26 cellular contexts compared by ENCODE assay signal in the genomic region with DNA sequence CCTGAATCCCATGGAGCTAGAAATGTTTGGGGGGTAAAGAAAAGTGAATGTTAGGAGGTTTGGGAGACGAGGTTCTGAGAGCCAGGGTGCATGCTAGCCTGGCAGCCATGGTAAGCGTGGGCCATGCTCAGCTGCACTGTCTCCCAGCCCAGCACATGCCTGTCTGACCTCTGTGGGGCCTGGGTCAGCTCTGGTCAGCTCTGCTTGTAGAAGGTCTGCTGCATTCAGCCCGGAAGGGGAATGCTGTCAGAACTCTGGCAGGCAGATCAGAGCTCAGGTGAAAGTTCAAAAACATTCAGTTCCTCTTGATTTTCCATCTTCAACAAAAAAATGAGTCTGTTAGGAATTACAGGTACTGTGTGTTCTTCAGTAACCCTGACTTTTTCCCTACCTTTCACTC. TPM values are rescaled to one million over a fixed set of nuclear protein-coding genes. Genes with fewer than 3 reads are reported as not detected.
"Had no signal": no experiment of that assay in that cellular context is flagged by ENCODE, and none has a peak within 500 bp of the region (broad histone marks: within the 10 kb centered on the region; RNA-seq: fewer than 3 reads in every experiment).

No MANE protein-coding gene starts in this region.

- H3K36me3 ChIP-seq: neural progenitor cell, ovary had no signal

- H3K4me1 Mint-ChIP-seq: stimulated activated memory B cell treated with anti-CD40 and anti-IgM and Interleukin-4, amounts not matched to agents 10 μg/mL and 1 μg/mL and 100 μg/mL, for 72 hours had no signal

- H3K9ac ChIP-seq: neural progenitor cell had no signal

- H3K27ac ChIP-seq: esophagus muscularis mucosa, gastroesophageal sphincter, left ventricle myocardium inferior, neural progenitor cell, ovary, testis, tibial nerve had no signal

- H3K4me1 ChIP-seq: neural progenitor cell had no signal

- H3K4me3 ChIP-seq: esophagus muscularis mucosa, gastroesophageal sphincter, left ventricle myocardium inferior, lung, neural progenitor cell, ovary, testis, tibial nerve had no signal

- H3K9me3 Mint-ChIP-seq: immature natural killer cell; natural killer cell treated with Interleukin-12 subunit alpha and Interleukin-12 subunit beta and Interleukin-15 and Interleukin-18, amount 100 ng/mL, for 72 hours; neural progenitor cell; stimulated activated memory B cell treated with anti-CD40 and anti-IgM and Interleukin-4, amounts not matched to agents 10 μg/mL and 1 μg/mL and 100 μg/mL, for 72 hours; stimulated activated naive CD8-positive, alpha-beta T cell treated with anti-CD3 and anti-CD28 coated beads, Interleukin-15, Interleukin-2, amounts not matched to agents 100 ng/mL and 50 ng/mL, for 24 hours had no signal

- H2AFZ ChIP-seq: neural progenitor cell had no signal

- H3K4me2 ChIP-seq: neural progenitor cell had no signal

- ATAC-seq: gastroesophageal sphincter; right cardiac atrium; stimulated activated memory B cell treated with anti-CD40 and anti-IgM and Interleukin-4, amounts not matched to agents 10 μg/mL and 1 μg/mL and 100 μg/mL, for 72 hours had no signal

- H3K27me3 Mint-ChIP-seq: natural killer cell treated with Interleukin-12 subunit alpha and Interleukin-12 subunit beta and Interleukin-15 and Interleukin-18, amount 100 ng/mL, for 72 hours; progenitor cell of endocrine pancreas; stimulated activated memory B cell treated with anti-CD40 and anti-IgM and Interleukin-4, amounts not matched to agents 10 μg/mL and 1 μg/mL and 100 μg/mL, for 72 hours; stimulated activated naive CD8-positive, alpha-beta T cell treated with anti-CD3 and anti-CD28 coated beads, Interleukin-15, Interleukin-2, amounts not matched to agents 100 ng/mL and 50 ng/mL, for 24 hours had no signal

- DNase-seq: effector memory CD4-positive, alpha-beta T cell; glutamatergic neuron; immature natural killer cell; left ventricle myocardium inferior; mesenchymal stem cell; midbrain; nucleus accumbens; ovary; right cardiac atrium; stimulated activated CD4-positive, alpha-beta T cell treated with anti-CD3 and anti-CD28 coated beads, Interleukin-15, amount 100 ng/mL, for 24 hours; stimulated activated CD4-positive, alpha-beta T cell treated with anti-CD3 and anti-CD28 coated beads, Interleukin-1b, Interleukin-23, amount 100 ng/mL, for 48 hours; stimulated activated CD4-positive, alpha-beta T cell treated with anti-CD3 and anti-CD28 coated beads, Interleukin-4, amount 100 ng/mL, for 24 hours; testis had no signal

- FAIRE-seq: endometrium, keratinocyte had no signal

- H3K27ac Mint-ChIP-seq: neural progenitor cell; progenitor cell of endocrine pancreas; stimulated activated memory B cell treated with anti-CD40 and anti-IgM and Interleukin-4, amounts not matched to agents 10 μg/mL and 1 μg/mL and 100 μg/mL, for 72 hours; stimulated activated naive CD8-positive, alpha-beta T cell treated with anti-CD3 and anti-CD28 coated beads, Interleukin-15, Interleukin-2, amounts not matched to agents 100 ng/mL and 50 ng/mL, for 24 hours had no signal

- H3K4me3 Mint-ChIP-seq: immature natural killer cell; natural killer cell treated with Interleukin-12 subunit alpha and Interleukin-12 subunit beta and Interleukin-15 and Interleukin-18, amount 100 ng/mL, for 72 hours; neural progenitor cell; stimulated activated memory B cell treated with anti-CD40 and anti-IgM and Interleukin-4, amounts not matched to agents 10 μg/mL and 1 μg/mL and 100 μg/mL, for 72 hours; stimulated activated naive CD8-positive, alpha-beta T cell treated with anti-CD3 and anti-CD28 coated beads, Interleukin-15, Interleukin-2, amounts not matched to agents 100 ng/mL and 50 ng/mL, for 24 hours had no signal

- H3K27me3 ChIP-seq: esophagus muscularis mucosa, gastroesophageal sphincter, neural progenitor cell, ovary, testis, tibial nerve had no signal

- H3K9me3 ChIP-seq: esophagus muscularis mucosa, gastroesophageal sphincter, left ventricle myocardium inferior, ovary, testis, tibial nerve had no signal

RNA-seq across cellular contexts. Expression of a gene that starts 5.8 kb away (rescaled TPM):
- total RNA-seq: esophagus muscularis mucosa, fibroblast of villous mesenchyme, left ventricle myocardium inferior, testis had no signal
- polyA plus RNA-seq: immature natural killer cell had no signal

RNA-seq across cellular contexts. Expression of a gene that starts 33.8 kb away (rescaled TPM):
- total RNA-seq: esophagus muscularis mucosa; fibroblast of villous mesenchyme; gastroesophageal sphincter; left ventricle myocardium inferior; lung; natural killer cell treated with Interleukin-12 subunit alpha and Interleukin-12 subunit beta and Interleukin-15 and Interleukin-18, amount 100 ng/mL, for 72 hours; progenitor cell of endocrine pancreas; ureter had no signal
- polyA plus RNA-seq: keratinocyte, lung, right cardiac atrium had no signal

RNA-seq across cellular contexts. Expression of a gene that starts 46.9 kb away (rescaled TPM):
- total RNA-seq: esophagus muscularis mucosa; fibroblast of villous mesenchyme; gastroesophageal sphincter; lung; natural killer cell treated with Interleukin-12 subunit alpha and Interleukin-12 subunit beta and Interleukin-15 and Interleukin-18, amount 100 ng/mL, for 72 hours; ovary; progenitor cell of endocrine pancreas; right cardiac atrium; tibial nerve; ureter had no signal
- polyA plus RNA-seq: immature natural killer cell, keratinocyte, lung, ovary, right cardiac atrium had no signal
